21 cellular contexts compared by ENCODE assay signal in genomic region chr16:15714393-15715172, GRCh38.
"Had no signal": no experiment of that assay in that cellular context is flagged by ENCODE, and none has a peak within 500 bp of the region (broad histone marks: within the 10 kb centered on the region; RNA-seq: fewer than 3 reads in every experiment).

No MANE protein-coding gene starts in this region.

- H3K27ac Mint-ChIP-seq: activated naive CD4-positive, alpha-beta T cell treated with anti-CD3 and anti-CD28 coated beads, Interleukin-2, amount 10 ng/mL, durations not matched to agents 7 days and 5 days; nephron; stimulated activated naive CD8-positive, alpha-beta T cell treated with anti-CD3 and anti-CD28 coated beads, Interleukin-15, Interleukin-2, amounts not matched to agents 100 ng/mL and 50 ng/mL, for 24 hours had no signal

- DNase-seq: activated CD4-positive, alpha-beta T cell treated with anti-CD3 and anti-CD28 coated beads for 1 hour; activated CD4-positive, alpha-beta T cell treated with anti-CD3 and anti-CD28 coated beads, Interleukin-2, amount 50 U/mL, for 48 hours; activated naive CD4-positive, alpha-beta T cell treated with anti-CD3 and anti-CD28 coated beads, Interleukin-2, amount 10 ng/mL, durations not matched to agents 7 days and 5 days; aorta; brain microvascular endothelial cell; central memory CD4-positive, alpha-beta T cell; colonic mucosa; foreskin melanocyte; hypothalamus; lower lobe of right lung; occipital lobe; posterior cingulate gyrus; retina; stimulated activated CD4-positive, alpha-beta T cell treated with anti-CD3 and anti-CD28 coated beads, Interleukin-12 subunit alpha, Interleukin-12 subunit beta, amount 100 ng/mL, for 4 hours; stimulated activated CD4-positive, alpha-beta T cell treated with anti-CD3 and anti-CD28 coated beads, Interleukin-1b, Interleukin-23, amount 100 ng/mL, for 48 hours; stimulated activated CD8-positive, alpha-beta memory T cell treated with anti-CD3 and anti-CD28 coated beads, Interleukin-4, amount 100 ng/mL, for 48 hours; T-cell; trophoblast cell had no signal

- H3K4me1 Mint-ChIP-seq: activated naive CD4-positive, alpha-beta T cell treated with anti-CD3 and anti-CD28 coated beads, Interleukin-2, amount 10 ng/mL, durations not matched to agents 7 days and 5 days; nephron had no signal

- H3K27me3 ChIP-seq: brain microvascular endothelial cell, colonic mucosa had no signal

- H3K36me3 ChIP-seq: brain microvascular endothelial cell had no signal

- H3K9me3 Mint-ChIP-seq: activated naive CD4-positive, alpha-beta T cell treated with anti-CD3 and anti-CD28 coated beads, Interleukin-2, amount 10 ng/mL, durations not matched to agents 7 days and 5 days; nephron; stimulated activated naive CD8-positive, alpha-beta T cell treated with anti-CD3 and anti-CD28 coated beads, Interleukin-15, Interleukin-2, amounts not matched to agents 100 ng/mL and 50 ng/mL, for 24 hours; T-cell had no signal

- H3K27me3 Mint-ChIP-seq: activated naive CD4-positive, alpha-beta T cell treated with anti-CD3 and anti-CD28 coated beads, Interleukin-2, amount 10 ng/mL, durations not matched to agents 7 days and 5 days; stimulated activated naive CD8-positive, alpha-beta T cell treated with anti-CD3 and anti-CD28 coated beads, Interleukin-15, Interleukin-2, amounts not matched to agents 100 ng/mL and 50 ng/mL, for 24 hours; T-cell had no signal

- H3K27ac ChIP-seq: brain microvascular endothelial cell, colonic mucosa, lower lobe of right lung had no signal

- H3K4me3 ChIP-seq: colonic mucosa, lower lobe of right lung had no signal

- ATAC-seq: lower lobe of right lung, T-cell had no signal

- FAIRE-seq: keratinocyte had no signal

- H3K4me3 Mint-ChIP-seq: activated naive CD4-positive, alpha-beta T cell treated with anti-CD3 and anti-CD28 coated beads, Interleukin-2, amount 10 ng/mL, durations not matched to agents 7 days and 5 days; nephron; stimulated activated naive CD8-positive, alpha-beta T cell treated with anti-CD3 and anti-CD28 coated beads, Interleukin-15, Interleukin-2, amounts not matched to agents 100 ng/mL and 50 ng/mL, for 24 hours; T-cell had no signal

- H3K9me3 ChIP-seq: colonic mucosa, lower lobe of right lung had no signal

- H3K4me1 ChIP-seq: colonic mucosa, lower lobe of right lung had no signal
